ENCODE assay signal across 1 cellular context in the genomic region with DNA sequence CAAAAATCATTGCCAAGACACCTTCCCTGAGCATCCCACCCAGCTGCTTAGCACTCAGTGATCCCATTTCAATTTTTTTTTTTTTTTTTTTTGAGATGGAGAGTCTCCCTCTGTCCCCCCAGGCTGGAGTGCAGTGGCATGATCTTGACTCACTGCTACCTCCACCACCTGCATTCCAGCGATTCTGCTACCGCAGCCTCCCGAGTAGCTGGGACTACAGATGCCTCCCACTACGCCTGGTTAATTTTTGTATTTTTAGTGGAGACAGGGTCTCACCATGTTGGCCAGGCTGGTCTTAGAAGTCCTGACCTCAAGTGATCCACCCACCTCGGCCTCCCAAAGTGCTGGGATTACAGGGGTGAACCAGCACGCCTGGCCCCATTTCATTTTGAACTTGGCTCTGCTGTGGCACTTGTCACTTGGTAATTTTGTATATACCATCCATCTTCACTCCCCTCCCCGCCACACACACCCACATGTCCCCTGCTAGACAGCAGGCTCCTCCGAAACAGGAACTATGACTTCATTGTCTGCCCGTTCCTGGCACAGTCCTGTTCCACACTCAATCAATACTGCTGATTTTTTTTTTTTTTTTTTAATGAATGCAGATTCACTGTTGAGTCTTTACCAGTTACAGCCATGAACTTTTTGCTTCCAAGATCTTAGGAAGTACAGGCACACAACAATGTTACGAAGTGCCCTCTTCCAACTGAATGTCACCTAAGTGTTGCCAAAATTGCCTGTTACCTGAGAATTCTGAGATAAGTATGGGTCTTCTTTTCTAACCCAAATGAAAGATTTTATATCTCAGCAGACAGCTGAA.
TF ChIP-seq lines count a peak whose summit lies in the region.

No MANE protein-coding gene starts in this region.

TF ChIP-seq in HepG2, 621 proteins besides CTCF, POLR2A, EP300 and RAD21:
- TF ChIP-seq ZNF33B (CRISPR knock-in tag; IDR thresholded peaks at IDR 0.05) (no peak), ZNF317 (CRISPR knock-in tag; IDR thresholded peaks at IDR 0.05) (no peak), THYN1 (CRISPR knock-in tag; IDR thresholded peaks at IDR 0.05; ENCODE audit: borderline replicate concordance, low read depth) (no peak), ZNF329 (CRISPR knock-in tag; IDR thresholded peaks at IDR 0.05; ENCODE audit: low read depth) (no peak), ZSCAN21 (CRISPR knock-in tag; IDR thresholded peaks at IDR 0.05; ENCODE audit: borderline replicate concordance) (no peak), RBM39 (IDR thresholded peaks at IDR 0.05; ENCODE audit: low read depth, low read length, poor library complexity, severe bottlenecking) (no peak), MAF1 (CRISPR knock-in tag; IDR thresholded peaks at IDR 0.05; ENCODE audit: borderline replicate concordance) (no peak), ARID2 (CRISPR knock-in tag; IDR thresholded peaks at IDR 0.05; ENCODE audit: borderline replicate concordance) (no peak), MTA3 (CRISPR knock-in tag; IDR thresholded peaks at IDR 0.05) (no peak), RXRA (CRISPR knock-in tag; IDR thresholded peaks at IDR 0.05) (no peak)
- TF ChIP-seq, protein P1, sequence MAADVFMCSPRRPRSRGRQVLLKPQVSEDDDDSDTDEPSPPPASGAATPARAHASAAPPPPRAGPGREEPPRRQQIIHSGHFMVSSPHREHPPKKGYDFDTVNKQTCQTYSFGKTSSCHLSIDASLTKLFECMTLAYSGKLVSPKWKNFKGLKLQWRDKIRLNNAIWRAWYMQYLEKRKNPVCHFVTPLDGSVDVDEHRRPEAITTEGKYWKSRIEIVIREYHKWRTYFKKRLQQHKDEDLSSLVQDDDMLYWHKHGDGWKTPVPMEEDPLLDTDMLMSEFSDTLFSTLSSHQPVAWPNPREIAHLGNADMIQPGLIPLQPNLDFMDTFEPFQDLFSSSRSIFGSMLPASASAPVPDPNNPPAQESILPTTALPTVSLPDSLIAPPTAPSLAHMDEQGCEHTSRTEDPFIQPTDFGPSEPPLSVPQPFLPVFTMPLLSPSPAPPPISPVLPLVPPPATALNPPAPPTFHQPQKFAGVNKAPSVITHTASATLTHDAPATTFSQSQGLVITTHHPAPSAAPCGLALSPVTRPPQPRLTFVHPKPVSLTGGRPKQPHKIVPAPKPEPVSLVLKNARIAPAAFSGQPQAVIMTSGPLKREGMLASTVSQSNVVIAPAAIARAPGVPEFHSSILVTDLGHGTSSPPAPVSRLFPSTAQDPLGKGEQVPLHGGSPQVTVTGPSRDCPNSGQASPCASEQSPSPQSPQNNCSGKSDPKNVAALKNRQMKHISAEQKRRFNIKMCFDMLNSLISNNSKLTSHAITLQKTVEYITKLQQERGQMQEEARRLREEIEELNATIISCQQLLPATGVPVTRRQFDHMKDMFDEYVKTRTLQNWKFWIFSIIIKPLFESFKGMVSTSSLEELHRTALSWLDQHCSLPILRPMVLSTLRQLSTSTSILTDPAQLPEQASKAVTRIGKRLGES (CRISPR knock-in tag; IDR thresholded peaks at IDR 0.05; ENCODE audit: borderline replicate concordance): no peak
- TF ChIP-seq, protein P2, sequence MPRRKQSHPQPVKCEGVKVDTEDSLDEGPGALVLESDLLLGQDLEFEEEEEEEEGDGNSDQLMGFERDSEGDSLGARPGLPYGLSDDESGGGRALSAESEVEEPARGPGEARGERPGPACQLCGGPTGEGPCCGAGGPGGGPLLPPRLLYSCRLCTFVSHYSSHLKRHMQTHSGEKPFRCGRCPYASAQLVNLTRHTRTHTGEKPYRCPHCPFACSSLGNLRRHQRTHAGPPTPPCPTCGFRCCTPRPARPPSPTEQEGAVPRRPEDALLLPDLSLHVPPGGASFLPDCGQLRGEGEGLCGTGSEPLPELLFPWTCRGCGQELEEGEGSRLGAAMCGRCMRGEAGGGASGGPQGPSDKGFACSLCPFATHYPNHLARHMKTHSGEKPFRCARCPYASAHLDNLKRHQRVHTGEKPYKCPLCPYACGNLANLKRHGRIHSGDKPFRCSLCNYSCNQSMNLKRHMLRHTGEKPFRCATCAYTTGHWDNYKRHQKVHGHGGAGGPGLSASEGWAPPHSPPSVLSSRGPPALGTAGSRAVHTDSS (CRISPR knock-in tag; conservative IDR thresholded peaks at IDR 0.05): no peak
- TF ChIP-seq, protein P3, sequence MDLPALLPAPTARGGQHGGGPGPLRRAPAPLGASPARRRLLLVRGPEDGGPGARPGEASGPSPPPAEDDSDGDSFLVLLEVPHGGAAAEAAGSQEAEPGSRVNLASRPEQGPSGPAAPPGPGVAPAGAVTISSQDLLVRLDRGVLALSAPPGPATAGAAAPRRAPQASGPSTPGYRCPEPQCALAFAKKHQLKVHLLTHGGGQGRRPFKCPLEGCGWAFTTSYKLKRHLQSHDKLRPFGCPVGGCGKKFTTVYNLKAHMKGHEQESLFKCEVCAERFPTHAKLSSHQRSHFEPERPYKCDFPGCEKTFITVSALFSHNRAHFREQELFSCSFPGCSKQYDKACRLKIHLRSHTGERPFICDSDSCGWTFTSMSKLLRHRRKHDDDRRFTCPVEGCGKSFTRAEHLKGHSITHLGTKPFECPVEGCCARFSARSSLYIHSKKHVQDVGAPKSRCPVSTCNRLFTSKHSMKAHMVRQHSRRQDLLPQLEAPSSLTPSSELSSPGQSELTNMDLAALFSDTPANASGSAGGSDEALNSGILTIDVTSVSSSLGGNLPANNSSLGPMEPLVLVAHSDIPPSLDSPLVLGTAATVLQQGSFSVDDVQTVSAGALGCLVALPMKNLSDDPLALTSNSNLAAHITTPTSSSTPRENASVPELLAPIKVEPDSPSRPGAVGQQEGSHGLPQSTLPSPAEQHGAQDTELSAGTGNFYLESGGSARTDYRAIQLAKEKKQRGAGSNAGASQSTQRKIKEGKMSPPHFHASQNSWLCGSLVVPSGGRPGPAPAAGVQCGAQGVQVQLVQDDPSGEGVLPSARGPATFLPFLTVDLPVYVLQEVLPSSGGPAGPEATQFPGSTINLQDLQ (CRISPR knock-in tag; IDR thresholded peaks at IDR 0.05): no peak
- TF ChIP-seq, protein P4, sequence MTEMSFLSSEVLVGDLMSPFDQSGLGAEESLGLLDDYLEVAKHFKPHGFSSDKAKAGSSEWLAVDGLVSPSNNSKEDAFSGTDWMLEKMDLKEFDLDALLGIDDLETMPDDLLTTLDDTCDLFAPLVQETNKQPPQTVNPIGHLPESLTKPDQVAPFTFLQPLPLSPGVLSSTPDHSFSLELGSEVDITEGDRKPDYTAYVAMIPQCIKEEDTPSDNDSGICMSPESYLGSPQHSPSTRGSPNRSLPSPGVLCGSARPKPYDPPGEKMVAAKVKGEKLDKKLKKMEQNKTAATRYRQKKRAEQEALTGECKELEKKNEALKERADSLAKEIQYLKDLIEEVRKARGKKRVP (CRISPR knock-in tag; IDR thresholded peaks at IDR 0.05): no peak
